Comparison of ENCODE assay signal across 19 cellular contexts in the genomic region with DNA sequence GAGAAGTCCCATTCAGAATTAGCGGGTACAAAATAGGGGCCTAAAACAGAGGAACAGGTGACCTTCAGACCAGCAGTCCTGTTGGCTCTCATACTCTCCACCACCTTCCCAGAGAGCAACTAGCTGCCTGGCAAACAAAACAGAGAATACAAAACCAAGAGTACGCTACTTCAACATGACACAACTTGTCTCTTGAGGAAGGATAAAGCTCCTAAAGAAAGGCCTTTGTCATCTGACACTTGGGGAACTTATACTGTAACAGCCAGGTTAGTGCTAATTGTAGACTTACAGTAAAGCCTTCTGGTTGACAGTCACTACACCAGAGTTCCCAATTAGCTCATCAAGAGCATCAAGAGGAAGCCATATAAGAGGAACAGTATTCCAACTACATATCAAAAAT.
DNase-seq lines count a peak whose midpoint lies in the region; ATAC-seq and TF ChIP-seq lines count a peak whose summit lies in the region.
"Had no signal": no experiment of that assay in that cellular context is flagged by ENCODE, and none has a peak within 500 bp of the region (broad histone marks: within the 10 kb centered on the region; RNA-seq: fewer than 3 reads in every experiment).

No MANE protein-coding gene starts in this region.

- DNase-seq in NCI-H1417 (lab: John Stamatoyannopoulos, UW) (peak in 2 of 3 experiments; percentile 26 to 75), NCI-H1417 treated with DMSO at 0.1 percent for 48 hours (lab: John Stamatoyannopoulos, UW) (no peak), NCI-H1436 (lab: John Stamatoyannopoulos, UW) (peak; percentile 39), NCI-H345 (lab: John Stamatoyannopoulos, UW) (peak; percentile 69), epithelial cell of prostate (ENCODE audit: low read depth, low spot score) (peak; percentile 41), vagina (ENCODE audit: extremely low spot score in 2 of 2) (no peak), sciatic nerve (ENCODE audit: low spot score) (no peak), KG1 (lab: John Stamatoyannopoulos, UW) (no peak)
- DNase-seq: 8988T; Calu3; CD4-positive, alpha-beta memory T cell; DND-41; GM23248; NCI-H1930; NCI-H446; NCI-H748 treated with DMSO at 0.1 percent for 48 hours; PC-3 had no signal

- no peak for TF ChIP-seq CTCF in vagina (IDR thresholded peaks at IDR 0.05)

- H3K27ac ChIP-seq in epithelial cell of prostate (no peak overlapping the region), vagina (no peak overlapping the region)
- H3K27ac ChIP-seq: GM23248, SJSA1 had no signal

- no peaks in the 10 kb centered on the region for H3K27me3 ChIP-seq in vagina
- H3K27me3 ChIP-seq: SJSA1 had no signal

- H3K9me3 ChIP-seq in vagina = no peaks in the 10 kb centered on the region
- H3K9me3 ChIP-seq: SJSA1 had no signal

- H3K36me3 ChIP-seq in vagina = no peaks in the 10 kb centered on the region
- H3K36me3 ChIP-seq: SJSA1 had no signal

- no peak for TF ChIP-seq POLR2A in vagina (IDR thresholded peaks at IDR 0.05)

- no peak overlapping the region for H3K4me3 ChIP-seq in vagina
- H3K4me3 ChIP-seq: GM23248, K562, SJSA1 had no signal

- no peak for ATAC-seq in sciatic nerve
- ATAC-seq: K562, PC-3 had no signal

- intact Hi-C loops in vagina (cut with DNase I) (no loop called here), sciatic nerve (cut with DNase I) (no loop called here)

- no peaks in the 10 kb centered on the region for H3K4me1 ChIP-seq in vagina
- H3K4me1 ChIP-seq: SJSA1 had no signal

Comparison
In these comparisons a context has a peak if more than half of its experiments do, and no peak if none do; other contexts are left out.
1. DNase-seq: peak in NCI-H1417 (2 of 3), NCI-H1436 (single experiment), NCI-H345 (single experiment) and epithelial cell of prostate (single experiment); none in NCI-H1417 treated with DMSO at 0.1 percent for 48 hours (single experiment), vagina (0 of 2), sciatic nerve (single experiment) and KG1 (single experiment).